In the genomic region with DNA sequence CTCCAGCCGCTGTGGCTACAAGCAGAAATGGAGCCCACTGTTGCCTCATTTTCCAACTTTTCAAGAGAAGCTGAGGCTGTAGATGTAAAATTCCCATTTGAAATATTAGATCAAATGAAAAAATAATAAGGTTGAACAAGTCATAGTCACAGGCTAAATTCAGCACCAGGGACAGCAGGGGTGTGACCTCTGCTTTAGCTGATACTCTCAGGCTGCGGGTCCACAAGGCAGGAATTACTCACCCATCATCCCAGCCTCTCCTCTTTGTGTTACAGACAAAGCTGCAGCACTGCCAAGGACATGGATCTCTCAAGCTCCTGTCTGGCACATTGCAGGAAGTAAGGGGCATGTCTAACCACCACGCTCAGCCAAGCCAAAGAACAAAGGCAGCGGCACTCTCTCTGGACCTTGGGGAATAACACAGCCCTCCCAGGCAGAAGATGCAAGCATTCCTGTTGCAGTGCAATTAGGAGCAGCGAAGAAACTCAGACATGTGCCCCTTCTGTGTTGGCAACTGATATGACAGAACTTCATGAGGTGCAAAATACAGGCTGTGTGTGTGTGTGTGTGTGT, we compare ENCODE assay signal across 18 cellular contexts.
DNase-seq lines count a peak whose midpoint lies in the region.
"Had no signal": no experiment of that assay in that cellular context is flagged by ENCODE, and none has a peak within 500 bp of the region (broad histone marks: within the 10 kb centered on the region; RNA-seq: fewer than 3 reads in every experiment).

No MANE protein-coding gene starts in this region.

- peak; percentile 21 for DNase-seq in Daoy (ENCODE audit: low read depth)
- DNase-seq in MG63: peak; percentile 10
- DNase-seq in astrocyte of the hippocampus (ENCODE audit: low read depth, low spot score): peak; percentile 44
- DNase-seq in left kidney (ENCODE audit: low read depth, low spot score): peak; percentile 85
- no peak for DNase-seq in DMS79 (lab: John Stamatoyannopoulos, UW)
- no peak for DNase-seq in stimulated activated naive CD4-positive, alpha-beta T cell treated with Interleukin-2 at 50 U/mL for 16 hours (lab: John Stamatoyannopoulos, UW)
- no peak for DNase-seq in A172 (ENCODE audit: low spot score)
- DNase-seq: activated CD4-positive, alpha-beta T cell treated with anti-CD3 and anti-CD28 coated beads for 4 hours; activated T-cell treated with anti-CD3 and anti-CD28 coated beads, Interleukin-2, amount 50 U/mL, for 1 hour; BE2C; effector memory CD8-positive, alpha-beta T cell; foreskin melanocyte; Karpas-422; mammary epithelial cell; natural killer cell; NCI-H187 treated with DMSO at 0.1 percent for 48 hours; NCI-H82; right cardiac atrium had no signal

- H3K9me3 ChIP-seq in MG63: no peaks in the 10 kb centered on the region
- H3K9me3 ChIP-seq: BE2C had no signal

- no peak overlapping the region for H3K4me3 ChIP-seq in MG63

- H3K36me3 ChIP-seq in MG63: no peaks in the 10 kb centered on the region
- H3K36me3 ChIP-seq: BE2C had no signal

- H3K27me3 ChIP-seq in MG63: no peaks in the 10 kb centered on the region
- H3K27me3 ChIP-seq: BE2C had no signal

Comparison
In these comparisons a context has a peak if more than half of its experiments do, and no peak if none do; other contexts are left out.
1. DNase-seq: peak in Daoy (single experiment), MG63 (single experiment), astrocyte of the hippocampus (single experiment) and left kidney (single experiment); none in DMS79 (single experiment), stimulated activated naive CD4-positive, alpha-beta T cell treated with Interleukin-2 at 50 U/mL for 16 hours (single experiment) and A172 (single experiment).